ENCODE assay signal across 8 cellular contexts in the genomic region with DNA sequence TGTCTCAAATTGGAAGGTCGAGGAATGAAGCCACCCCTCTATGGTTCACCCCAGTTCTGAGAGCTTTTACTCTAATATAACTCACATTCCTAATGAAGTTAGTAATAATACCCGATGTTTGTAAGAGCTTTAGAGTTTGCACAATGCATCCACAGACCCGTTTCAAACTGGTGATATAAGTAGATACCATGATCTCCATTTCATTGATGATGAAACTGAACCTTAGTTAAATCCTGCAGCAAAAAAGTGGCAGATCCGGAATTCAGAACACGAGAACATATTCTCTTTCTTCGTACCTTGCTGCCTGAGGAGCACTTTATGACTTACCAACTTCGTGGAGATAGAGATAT. TPM values are rescaled to one million over a fixed set of nuclear protein-coding genes. Genes with fewer than 3 reads are reported as not detected.
DNase-seq lines count a peak whose midpoint lies in the region; TF ChIP-seq lines count a peak whose summit lies in the region.

No MANE protein-coding gene starts in this region.

- no peaks in the 10 kb centered on the region for H3K36me3 Mint-ChIP-seq in neural crest cell (ENCODE audit: low read depth)

- peaks cover 39% of the 10 kb centered on the region for H3K4me1 Mint-ChIP-seq in neural crest cell

- H3K27ac Mint-ChIP-seq in neural crest cell (ENCODE audit: unreplicated experiment) = no peak overlapping the region

- peaks cover 33% of the 10 kb centered on the region for H3K4me1 ChIP-seq in BLaER1
- H3K4me1 ChIP-seq in MM.1S (ENCODE audit: low read length) = 0 out of 2 replicates have a peak, but pooled peaks cover 4% of the 10 kb centered on the region
- H3K4me1 ChIP-seq in effector memory CD4-positive, alpha-beta T cell (ENCODE audit: control insufficient read depth, insufficient read depth, low read length, poor library complexity, severe bottlenecking) = peaks cover 18% of the 10 kb centered on the region

- H2AFZ ChIP-seq in MM.1S (ENCODE audit: low read length) = peak overlapping the region; percentile 77

- H3K27ac ChIP-seq in BLaER1 (no peak overlapping the region), MM.1S (ENCODE audit: low read length) (no peak overlapping the region)
- H3K27ac ChIP-seq in effector memory CD4-positive, alpha-beta T cell (ENCODE audit: insufficient read depth, low read length, poor library complexity, severe bottlenecking) = no peak overlapping the region

- TF ChIP-seq CTCF in MM.1S (IDR thresholded peaks at IDR 0.05; ENCODE audit: low read length) (no peak), neural crest cell (conservative IDR thresholded peaks at IDR 0.05) (no peak)

- H3K9me3 Mint-ChIP-seq in neural crest cell = no peaks in the 10 kb centered on the region

- H3K36me3 ChIP-seq in BLaER1 (no peaks in the 10 kb centered on the region), MM.1S (replicated peaks; ENCODE audit: insufficient read depth, low read length) (no peaks in the 10 kb centered on the region)
- H3K36me3 ChIP-seq in effector memory CD4-positive, alpha-beta T cell (ENCODE audit: control insufficient read depth, insufficient read depth, low read length) = no peaks in the 10 kb centered on the region

- H3F3A ChIP-seq in MM.1S (ENCODE audit: insufficient read depth, low read length) = peaks cover 10% of the 10 kb centered on the region; the same call in 1 of the 2 replicates

- H3K27me3 ChIP-seq in BLaER1 (peaks cover 24% of the 10 kb centered on the region), MM.1S (replicated peaks; ENCODE audit: insufficient read depth, low read length) (no peaks in the 10 kb centered on the region)
- H3K27me3 ChIP-seq in effector memory CD4-positive, alpha-beta T cell (replicated peaks; ENCODE audit: control insufficient read depth, insufficient read depth, low read length, poor library complexity, severe bottlenecking) = no peaks in the 10 kb centered on the region

- H3K9me2 ChIP-seq in MM.1S (replicated peaks; ENCODE audit: insufficient read depth, low read length) = no peaks in the 10 kb centered on the region

- H3K79me2 ChIP-seq in MM.1S (ENCODE audit: low read length) = no peaks in the 10 kb centered on the region

- H3K9ac ChIP-seq in BLaER1 = peak overlapping the region; percentile 64; the same call in 1 of the 2 replicates
- H3K9ac ChIP-seq in MM.1S (ENCODE audit: low read length) = peak overlapping the region; percentile 44; the same call in 1 of the 2 replicates

- H3K9me3 ChIP-seq in BLaER1 (no peaks in the 10 kb centered on the region), MM.1S (replicated peaks; ENCODE audit: insufficient read depth, low read length) (no peaks in the 10 kb centered on the region)
- H3K9me3 ChIP-seq in effector memory CD4-positive, alpha-beta T cell (ENCODE audit: control insufficient read depth, low read length) = no peaks in the 10 kb centered on the region

- DNase-seq in MM.1S = no peak
- DNase-seq in effector memory CD4-positive, alpha-beta T cell = no peak
- DNase-seq in neural crest cell (ENCODE audit: low read depth, low spot score) = no peak
- DNase-seq in hippocampal formation (lab: John Stamatoyannopoulos, UW) = no peak
- DNase-seq in Ammon's horn (ENCODE audit: low spot score) = no peak
- no peak for DNase-seq in NCI-H2081 (lab: John Stamatoyannopoulos, UW)
- no peak for DNase-seq in activated CD4-positive, CD25-positive, alpha-beta regulatory T cell treated with anti-CD3 and anti-CD28 coated beads, Interleukin-2, amount 50 U/mL, for 72 hours

- H3K4me2 ChIP-seq in BLaER1 (peak overlapping the region; percentile 91), MM.1S (ENCODE audit: low read depth, low read length) (peak overlapping the region; percentile 74)

- H3K4me3 ChIP-seq in BLaER1 = peak overlapping the region; percentile 76
- peak overlapping the region; percentile 79 for H3K4me3 ChIP-seq in MM.1S (ENCODE audit: low read length)
- peak overlapping the region; percentile 64 for H3K4me3 ChIP-seq in effector memory CD4-positive, alpha-beta T cell (ENCODE audit: insufficient read depth, low read depth, low read length, poor library complexity, severe bottlenecking)

- peak overlapping the region; percentile 85 for H3K4me3 Mint-ChIP-seq in neural crest cell

- H4K20me1 ChIP-seq in BLaER1 (0 out of 2 replicates have a peak, but pooled peaks cover 5% of the 10 kb centered on the region), MM.1S (ENCODE audit: insufficient read depth, low read length) (no peaks in the 10 kb centered on the region)

- no peaks in the 10 kb centered on the region for H3K27me3 Mint-ChIP-seq in neural crest cell (ENCODE audit: low read depth)

RNA-seq across cellular contexts. Expression of gene RBFOX2, which starts 0.8 kb away (rescaled TPM):
- total RNA-seq in neural crest cell = 126 and 136 TPM in 2 replicates
